ENCODE assay signal across 1 cellular context in the genomic region with DNA sequence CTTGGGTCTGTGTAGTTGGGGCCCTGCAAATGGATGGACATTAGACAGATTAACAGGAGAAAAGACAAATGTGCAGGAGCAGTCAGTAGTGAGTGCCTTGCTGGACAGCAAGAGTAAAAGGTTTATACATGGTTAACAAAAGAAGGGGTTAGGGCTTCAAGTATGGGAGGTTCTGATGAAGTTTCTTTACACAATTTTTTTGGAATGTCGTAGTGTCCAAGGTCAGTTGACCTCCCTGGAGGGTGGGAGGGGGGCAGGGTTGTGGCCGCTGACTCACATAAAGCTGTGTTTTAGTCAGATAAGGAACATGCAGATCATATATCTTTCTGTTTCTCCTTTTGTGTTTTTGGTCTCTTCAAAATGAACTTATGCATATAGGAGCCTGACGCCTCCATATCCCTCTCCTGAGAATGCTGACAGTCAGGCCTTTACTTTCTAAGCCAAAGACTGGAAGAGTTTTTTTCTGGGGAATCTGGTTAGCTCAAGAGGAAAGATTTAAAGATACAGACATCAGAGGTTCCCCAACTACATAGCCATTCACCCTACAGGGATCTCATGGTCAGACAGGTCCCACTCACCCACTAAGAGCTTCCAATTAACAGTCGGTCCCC.
TF ChIP-seq lines count a peak whose summit lies in the region.

No MANE protein-coding gene starts in this region.

TF ChIP-seq in K562, 482 proteins besides CTCF, POLR2A, EP300 and RAD21 (continued from another document and continues in another):
- TF ChIP-seq, protein P1, sequence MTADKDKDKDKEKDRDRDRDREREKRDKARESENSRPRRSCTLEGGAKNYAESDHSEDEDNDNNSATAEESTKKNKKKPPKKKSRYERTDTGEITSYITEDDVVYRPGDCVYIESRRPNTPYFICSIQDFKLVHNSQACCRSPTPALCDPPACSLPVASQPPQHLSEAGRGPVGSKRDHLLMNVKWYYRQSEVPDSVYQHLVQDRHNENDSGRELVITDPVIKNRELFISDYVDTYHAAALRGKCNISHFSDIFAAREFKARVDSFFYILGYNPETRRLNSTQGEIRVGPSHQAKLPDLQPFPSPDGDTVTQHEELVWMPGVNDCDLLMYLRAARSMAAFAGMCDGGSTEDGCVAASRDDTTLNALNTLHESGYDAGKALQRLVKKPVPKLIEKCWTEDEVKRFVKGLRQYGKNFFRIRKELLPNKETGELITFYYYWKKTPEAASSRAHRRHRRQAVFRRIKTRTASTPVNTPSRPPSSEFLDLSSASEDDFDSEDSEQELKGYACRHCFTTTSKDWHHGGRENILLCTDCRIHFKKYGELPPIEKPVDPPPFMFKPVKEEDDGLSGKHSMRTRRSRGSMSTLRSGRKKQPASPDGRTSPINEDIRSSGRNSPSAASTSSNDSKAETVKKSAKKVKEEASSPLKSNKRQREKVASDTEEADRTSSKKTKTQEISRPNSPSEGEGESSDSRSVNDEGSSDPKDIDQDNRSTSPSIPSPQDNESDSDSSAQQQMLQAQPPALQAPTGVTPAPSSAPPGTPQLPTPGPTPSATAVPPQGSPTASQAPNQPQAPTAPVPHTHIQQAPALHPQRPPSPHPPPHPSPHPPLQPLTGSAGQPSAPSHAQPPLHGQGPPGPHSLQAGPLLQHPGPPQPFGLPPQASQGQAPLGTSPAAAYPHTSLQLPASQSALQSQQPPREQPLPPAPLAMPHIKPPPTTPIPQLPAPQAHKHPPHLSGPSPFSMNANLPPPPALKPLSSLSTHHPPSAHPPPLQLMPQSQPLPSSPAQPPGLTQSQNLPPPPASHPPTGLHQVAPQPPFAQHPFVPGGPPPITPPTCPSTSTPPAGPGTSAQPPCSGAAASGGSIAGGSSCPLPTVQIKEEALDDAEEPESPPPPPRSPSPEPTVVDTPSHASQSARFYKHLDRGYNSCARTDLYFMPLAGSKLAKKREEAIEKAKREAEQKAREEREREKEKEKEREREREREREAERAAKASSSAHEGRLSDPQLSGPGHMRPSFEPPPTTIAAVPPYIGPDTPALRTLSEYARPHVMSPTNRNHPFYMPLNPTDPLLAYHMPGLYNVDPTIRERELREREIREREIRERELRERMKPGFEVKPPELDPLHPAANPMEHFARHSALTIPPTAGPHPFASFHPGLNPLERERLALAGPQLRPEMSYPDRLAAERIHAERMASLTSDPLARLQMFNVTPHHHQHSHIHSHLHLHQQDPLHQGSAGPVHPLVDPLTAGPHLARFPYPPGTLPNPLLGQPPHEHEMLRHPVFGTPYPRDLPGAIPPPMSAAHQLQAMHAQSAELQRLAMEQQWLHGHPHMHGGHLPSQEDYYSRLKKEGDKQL (CRISPR knock-in tag; IDR thresholded peaks at IDR 0.05; ENCODE audit: borderline replicate concordance) = no peak
- TF ChIP-seq DMBX1 (CRISPR knock-in tag; IDR thresholded peaks at IDR 0.05; ENCODE audit: borderline replicate concordance) (no peak), TRIM28 (IDR thresholded peaks at IDR 0.05) (no peak), ZNF644 (tag; IDR thresholded peaks at IDR 0.05; ENCODE audit: low read depth) (peak; percentile 52; the same call in 1 of the 2 replicates), GATA2 (CRISPR knock-in tag; IDR thresholded peaks at IDR 0.05) (peak; percentile 84), DPF2 (IDR thresholded peaks at IDR 0.05) (peak; percentile 97), ZFP30 (CRISPR knock-in tag; IDR thresholded peaks at IDR 0.05; ENCODE audit: borderline replicate concordance) (no peak), BRCA1 (IDR thresholded peaks at IDR 0.05) (no peak), BRCA1 (CRISPR knock-in tag; IDR thresholded peaks at IDR 0.05) (no peak), KLF16 (IDR thresholded peaks at IDR 0.05) (peak; percentile 70; the same call in 1 of the 2 replicates), PTRF (tag; IDR thresholded peaks at IDR 0.05) (0 out of 2 replicates have a peak, but pooled peaks have one; percentile 43), CBFA2T3 (IDR thresholded peaks at IDR 0.05) (peak; percentile 84), FOXJ3 (CRISPR knock-in tag; IDR thresholded peaks at IDR 0.05) (no peak), NR2C1 (IDR thresholded peaks at IDR 0.05) (peak; percentile 18; the same call in 1 of the 2 replicates), NR2C1 (tag; IDR thresholded peaks at IDR 0.05) (peak; percentile 70), ARHGAP35 (IDR thresholded peaks at IDR 0.05; ENCODE audit: partially characterized antibody) (no peak), SRF (CRISPR knock-in tag; IDR thresholded peaks at IDR 0.05) (peak in 1 of 2 experiments; percentile 38; a peak in 1 of 4 replicates), KHSRP (IDR thresholded peaks at IDR 0.05) (no peak), ZNF584 (CRISPR knock-in tag; IDR thresholded peaks at IDR 0.05; ENCODE audit: low read depth) (peak; percentile 63), NEUROD1 (IDR thresholded peaks at IDR 0.05; ENCODE audit: borderline replicate concordance, low read depth, low read length, partially characterized antibody) (peak; percentile 90), FOXM1 (IDR thresholded peaks at IDR 0.05; ENCODE audit: low read depth) (peak; percentile 68), FOXM1 (CRISPR knock-in tag; IDR thresholded peaks at IDR 0.05; ENCODE audit: low read depth) (no peak), ZFX (CRISPR knock-in tag; IDR thresholded peaks at IDR 0.05) (0 out of 2 replicates have a peak, but pooled peaks have one; percentile 24), GTF2E2 (tag; IDR thresholded peaks at IDR 0.05) (peak; percentile 59; the same call in 1 of the 2 replicates), ATF1 (CRISPR knock-in tag; IDR thresholded peaks at IDR 0.05) (no peak), ATF1 (tag; IDR thresholded peaks at IDR 0.05) (peak; percentile 64), CREBBP (IDR thresholded peaks at IDR 0.05; ENCODE audit: low read depth, low read length) (no peak), CBFA2T2 (conservative IDR thresholded peaks at IDR 0.05) (peak; percentile 76), TCF3 (CRISPR knock-in tag; IDR thresholded peaks at IDR 0.05) (peak; percentile 91)
- TF ChIP-seq, protein P2, sequence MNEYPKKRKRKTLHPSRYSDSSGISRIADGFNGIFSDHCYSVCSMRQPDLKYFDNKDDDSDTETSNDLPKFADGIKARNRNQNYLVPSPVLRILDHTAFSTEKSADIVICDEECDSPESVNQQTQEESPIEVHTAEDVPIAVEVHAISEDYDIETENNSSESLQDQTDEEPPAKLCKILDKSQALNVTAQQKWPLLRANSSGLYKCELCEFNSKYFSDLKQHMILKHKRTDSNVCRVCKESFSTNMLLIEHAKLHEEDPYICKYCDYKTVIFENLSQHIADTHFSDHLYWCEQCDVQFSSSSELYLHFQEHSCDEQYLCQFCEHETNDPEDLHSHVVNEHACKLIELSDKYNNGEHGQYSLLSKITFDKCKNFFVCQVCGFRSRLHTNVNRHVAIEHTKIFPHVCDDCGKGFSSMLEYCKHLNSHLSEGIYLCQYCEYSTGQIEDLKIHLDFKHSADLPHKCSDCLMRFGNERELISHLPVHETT (CRISPR knock-in tag; conservative IDR thresholded peaks at IDR 0.05 in 1 of 2, IDR thresholded peaks at IDR 0.05 in 1 of 2) = peak in 1 of 2 experiments; percentile 77; a peak in 1 of 4 replicates
- TF ChIP-seq, protein P3, sequence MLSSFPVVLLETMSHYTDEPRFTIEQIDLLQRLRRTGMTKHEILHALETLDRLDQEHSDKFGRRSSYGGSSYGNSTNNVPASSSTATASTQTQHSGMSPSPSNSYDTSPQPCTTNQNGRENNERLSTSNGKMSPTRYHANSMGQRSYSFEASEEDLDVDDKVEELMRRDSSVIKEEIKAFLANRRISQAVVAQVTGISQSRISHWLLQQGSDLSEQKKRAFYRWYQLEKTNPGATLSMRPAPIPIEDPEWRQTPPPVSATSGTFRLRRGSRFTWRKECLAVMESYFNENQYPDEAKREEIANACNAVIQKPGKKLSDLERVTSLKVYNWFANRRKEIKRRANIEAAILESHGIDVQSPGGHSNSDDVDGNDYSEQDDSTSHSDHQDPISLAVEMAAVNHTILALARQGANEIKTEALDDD (IDR thresholded peaks at IDR 0.05) = 0 out of 2 replicates have a peak, but pooled peaks have one; percentile 19
- TF ChIP-seq, protein P4, sequence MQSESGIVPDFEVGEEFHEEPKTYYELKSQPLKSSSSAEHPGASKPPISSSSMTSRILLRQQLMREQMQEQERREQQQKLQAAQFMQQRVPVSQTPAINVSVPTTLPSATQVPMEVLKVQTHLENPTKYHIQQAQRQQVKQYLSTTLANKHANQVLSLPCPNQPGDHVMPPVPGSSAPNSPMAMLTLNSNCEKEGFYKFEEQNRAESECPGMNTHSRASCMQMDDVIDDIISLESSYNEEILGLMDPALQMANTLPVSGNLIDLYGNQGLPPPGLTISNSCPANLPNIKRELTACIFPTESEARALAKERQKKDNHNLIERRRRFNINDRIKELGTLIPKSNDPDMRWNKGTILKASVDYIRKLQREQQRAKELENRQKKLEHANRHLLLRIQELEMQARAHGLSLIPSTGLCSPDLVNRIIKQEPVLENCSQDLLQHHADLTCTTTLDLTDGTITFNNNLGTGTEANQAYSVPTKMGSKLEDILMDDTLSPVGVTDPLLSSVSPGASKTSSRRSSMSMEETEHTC (IDR thresholded peaks at IDR 0.05) = peak; percentile 66
- TF ChIP-seq, protein P5, sequence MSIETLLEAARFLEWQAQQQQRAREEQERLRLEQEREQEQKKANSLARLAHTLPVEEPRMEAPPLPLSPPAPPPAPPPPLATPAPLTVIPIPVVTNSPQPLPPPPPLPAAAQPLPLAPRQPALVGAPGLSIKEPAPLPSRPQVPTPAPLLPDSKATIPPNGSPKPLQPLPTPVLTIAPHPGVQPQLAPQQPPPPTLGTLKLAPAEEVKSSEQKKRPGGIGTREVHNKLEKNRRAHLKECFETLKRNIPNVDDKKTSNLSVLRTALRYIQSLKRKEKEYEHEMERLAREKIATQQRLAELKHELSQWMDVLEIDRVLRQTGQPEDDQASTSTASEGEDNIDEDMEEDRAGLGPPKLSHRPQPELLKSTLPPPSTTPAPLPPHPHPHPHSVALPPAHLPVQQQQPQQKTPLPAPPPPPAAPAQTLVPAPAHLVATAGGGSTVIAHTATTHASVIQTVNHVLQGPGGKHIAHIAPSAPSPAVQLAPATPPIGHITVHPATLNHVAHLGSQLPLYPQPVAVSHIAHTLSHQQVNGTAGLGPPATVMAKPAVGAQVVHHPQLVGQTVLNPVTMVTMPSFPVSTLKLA (conservative IDR thresholded peaks at IDR 0.05) = 0 out of 4 replicates have a peak, but pooled peaks of 1 of the 2 experiments have one; percentile 31
- TF ChIP-seq, protein P6, sequence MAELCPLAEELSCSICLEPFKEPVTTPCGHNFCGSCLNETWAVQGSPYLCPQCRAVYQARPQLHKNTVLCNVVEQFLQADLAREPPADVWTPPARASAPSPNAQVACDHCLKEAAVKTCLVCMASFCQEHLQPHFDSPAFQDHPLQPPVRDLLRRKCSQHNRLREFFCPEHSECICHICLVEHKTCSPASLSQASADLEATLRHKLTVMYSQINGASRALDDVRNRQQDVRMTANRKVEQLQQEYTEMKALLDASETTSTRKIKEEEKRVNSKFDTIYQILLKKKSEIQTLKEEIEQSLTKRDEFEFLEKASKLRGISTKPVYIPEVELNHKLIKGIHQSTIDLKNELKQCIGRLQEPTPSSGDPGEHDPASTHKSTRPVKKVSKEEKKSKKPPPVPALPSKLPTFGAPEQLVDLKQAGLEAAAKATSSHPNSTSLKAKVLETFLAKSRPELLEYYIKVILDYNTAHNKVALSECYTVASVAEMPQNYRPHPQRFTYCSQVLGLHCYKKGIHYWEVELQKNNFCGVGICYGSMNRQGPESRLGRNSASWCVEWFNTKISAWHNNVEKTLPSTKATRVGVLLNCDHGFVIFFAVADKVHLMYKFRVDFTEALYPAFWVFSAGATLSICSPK (IDR thresholded peaks at IDR 0.05; ENCODE audit: borderline replicate concordance) = no peak
- TF ChIP-seq, protein P7, sequence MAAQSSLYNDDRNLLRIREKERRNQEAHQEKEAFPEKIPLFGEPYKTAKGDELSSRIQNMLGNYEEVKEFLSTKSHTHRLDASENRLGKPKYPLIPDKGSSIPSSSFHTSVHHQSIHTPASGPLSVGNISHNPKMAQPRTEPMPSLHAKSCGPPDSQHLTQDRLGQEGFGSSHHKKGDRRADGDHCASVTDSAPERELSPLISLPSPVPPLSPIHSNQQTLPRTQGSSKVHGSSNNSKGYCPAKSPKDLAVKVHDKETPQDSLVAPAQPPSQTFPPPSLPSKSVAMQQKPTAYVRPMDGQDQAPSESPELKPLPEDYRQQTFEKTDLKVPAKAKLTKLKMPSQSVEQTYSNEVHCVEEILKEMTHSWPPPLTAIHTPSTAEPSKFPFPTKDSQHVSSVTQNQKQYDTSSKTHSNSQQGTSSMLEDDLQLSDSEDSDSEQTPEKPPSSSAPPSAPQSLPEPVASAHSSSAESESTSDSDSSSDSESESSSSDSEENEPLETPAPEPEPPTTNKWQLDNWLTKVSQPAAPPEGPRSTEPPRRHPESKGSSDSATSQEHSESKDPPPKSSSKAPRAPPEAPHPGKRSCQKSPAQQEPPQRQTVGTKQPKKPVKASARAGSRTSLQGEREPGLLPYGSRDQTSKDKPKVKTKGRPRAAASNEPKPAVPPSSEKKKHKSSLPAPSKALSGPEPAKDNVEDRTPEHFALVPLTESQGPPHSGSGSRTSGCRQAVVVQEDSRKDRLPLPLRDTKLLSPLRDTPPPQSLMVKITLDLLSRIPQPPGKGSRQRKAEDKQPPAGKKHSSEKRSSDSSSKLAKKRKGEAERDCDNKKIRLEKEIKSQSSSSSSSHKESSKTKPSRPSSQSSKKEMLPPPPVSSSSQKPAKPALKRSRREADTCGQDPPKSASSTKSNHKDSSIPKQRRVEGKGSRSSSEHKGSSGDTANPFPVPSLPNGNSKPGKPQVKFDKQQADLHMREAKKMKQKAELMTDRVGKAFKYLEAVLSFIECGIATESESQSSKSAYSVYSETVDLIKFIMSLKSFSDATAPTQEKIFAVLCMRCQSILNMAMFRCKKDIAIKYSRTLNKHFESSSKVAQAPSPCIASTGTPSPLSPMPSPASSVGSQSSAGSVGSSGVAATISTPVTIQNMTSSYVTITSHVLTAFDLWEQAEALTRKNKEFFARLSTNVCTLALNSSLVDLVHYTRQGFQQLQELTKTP (IDR thresholded peaks at IDR 0.05; ENCODE audit: low read depth in 1 of 2, partially characterized antibody in 2 of 2) = peak in 1 of 2 experiments; percentile 71
- TF ChIP-seq, protein P8, sequence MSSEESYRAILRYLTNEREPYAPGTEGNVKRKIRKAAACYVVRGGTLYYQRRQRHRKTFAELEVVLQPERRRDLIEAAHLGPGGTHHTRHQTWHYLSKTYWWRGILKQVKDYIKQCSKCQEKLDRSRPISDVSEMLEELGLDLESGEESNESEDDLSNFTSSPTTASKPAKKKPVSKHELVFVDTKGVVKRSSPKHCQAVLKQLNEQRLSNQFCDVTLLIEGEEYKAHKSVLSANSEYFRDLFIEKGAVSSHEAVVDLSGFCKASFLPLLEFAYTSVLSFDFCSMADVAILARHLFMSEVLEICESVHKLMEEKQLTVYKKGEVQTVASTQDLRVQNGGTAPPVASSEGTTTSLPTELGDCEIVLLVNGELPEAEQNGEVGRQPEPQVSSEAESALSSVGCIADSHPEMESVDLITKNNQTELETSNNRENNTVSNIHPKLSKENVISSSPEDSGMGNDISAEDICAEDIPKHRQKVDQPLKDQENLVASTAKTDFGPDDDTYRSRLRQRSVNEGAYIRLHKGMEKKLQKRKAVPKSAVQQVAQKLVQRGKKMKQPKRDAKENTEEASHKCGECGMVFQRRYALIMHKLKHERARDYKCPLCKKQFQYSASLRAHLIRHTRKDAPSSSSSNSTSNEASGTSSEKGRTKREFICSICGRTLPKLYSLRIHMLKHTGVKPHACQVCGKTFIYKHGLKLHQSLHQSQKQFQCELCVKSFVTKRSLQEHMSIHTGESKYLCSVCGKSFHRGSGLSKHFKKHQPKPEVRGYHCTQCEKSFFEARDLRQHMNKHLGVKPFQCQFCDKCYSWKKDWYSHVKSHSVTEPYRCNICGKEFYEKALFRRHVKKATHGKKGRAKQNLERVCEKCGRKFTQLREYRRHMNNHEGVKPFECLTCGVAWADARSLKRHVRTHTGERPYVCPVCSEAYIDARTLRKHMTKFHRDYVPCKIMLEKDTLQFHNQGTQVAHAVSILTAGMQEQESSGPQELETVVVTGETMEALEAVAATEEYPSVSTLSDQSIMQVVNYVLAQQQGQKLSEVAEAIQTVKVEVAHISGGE (CRISPR knock-in tag; IDR thresholded peaks at IDR 0.05) = peak in 1 of 3 experiments; percentile 49; a peak in 1 of 6 replicates
